In the genomic region with DNA sequence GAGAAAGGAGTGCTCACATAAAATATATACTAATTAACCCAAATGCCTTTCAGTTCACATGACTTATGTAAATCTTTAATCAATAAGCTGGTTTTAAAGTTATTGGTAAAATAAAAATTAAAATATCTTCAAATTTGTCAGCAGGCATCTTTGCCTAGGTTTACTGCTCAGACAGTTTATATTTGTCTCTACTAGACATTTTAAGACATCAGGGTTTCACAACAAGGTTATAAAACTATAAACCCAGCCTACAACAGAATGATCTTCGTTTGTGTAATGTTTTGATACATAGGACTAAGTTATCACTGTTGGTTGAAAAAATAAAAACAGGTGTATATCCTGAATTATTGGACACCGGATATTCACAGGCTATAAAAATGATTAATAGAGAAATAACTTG, we compare ENCODE assay signal across 35 cellular contexts.
"Had no signal": no experiment of that assay in that cellular context is flagged by ENCODE, and none has a peak within 500 bp of the region (broad histone marks: within the 10 kb centered on the region; RNA-seq: fewer than 3 reads in every experiment).

No MANE protein-coding gene starts in this region.

- H3K36me3 ChIP-seq: MG63 had no signal

- H3K27me3 ChIP-seq: MG63 had no signal

- H3K4me3 ChIP-seq: MG63 had no signal

- DNase-seq: MG63, MM.1S, MV-4-11, NCI-H1048, NCI-H1092, NCI-H1092 treated with DMSO at 0.1 percent for 48 hours, NCI-H1105, NCI-H1105 treated with DMSO at 0.1 percent for 48 hours, NCI-H1417, NCI-H1417 treated with DMSO at 0.1 percent for 48 hours, NCI-H1436, NCI-H1436 treated with DMSO at 0.1 percent for 48 hours, NCI-H146, NCI-H1694, NCI-H1694 treated with DMSO at 0.1 percent for 48 hours, NCI-H187, NCI-H187 treated with DMSO at 0.1 percent for 48 hours, NCI-H1930, NCI-H2029, NCI-H2029 treated with DMSO at 0.1 percent for 48 hours, NCI-H2081, NCI-H2081 treated with DMSO at 0.1 percent for 48 hours, NCI-H2107, NCI-H2171, NCI-H2171 treated with DMSO at 0.1 percent for 48 hours, NCI-H2227 treated with DMSO at 0.1 percent for 48 hours, NCI-H226, NCI-H345, NCI-H446, NCI-H446 treated with DMSO at 0.1 percent for 48 hours, NCI-H510A, NCI-H510A treated with DMSO at 0.1 percent for 48 hours, NCI-H524, NCI-H524 treated with DMSO at 0.1 percent for 48 hours, NCI-H526 treated with DMSO at 0.1 percent for 48 hours had no signal
